29 cellular contexts compared by ENCODE assay signal in the genomic region with DNA sequence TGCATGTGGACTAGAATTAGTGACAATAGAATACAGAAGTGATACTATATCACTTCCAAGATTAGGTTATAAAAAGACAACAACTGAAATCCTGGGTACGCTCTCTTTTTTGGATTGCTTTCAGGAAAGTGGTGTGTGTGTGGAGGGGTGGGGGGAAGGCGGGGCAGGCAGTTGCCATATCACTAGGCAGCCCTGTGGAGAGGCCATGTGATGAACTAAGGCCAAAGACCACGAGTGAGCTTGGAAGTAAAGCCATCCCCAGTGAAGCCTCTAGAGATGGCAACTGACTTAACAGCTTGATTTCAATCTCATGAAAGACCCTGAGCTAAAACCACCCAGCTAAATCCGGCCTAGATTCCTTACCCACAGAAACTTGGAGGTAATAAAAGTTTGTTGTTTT.
"Had no signal": no experiment of that assay in that cellular context is flagged by ENCODE, and none has a peak within 500 bp of the region (broad histone marks: within the 10 kb centered on the region; RNA-seq: fewer than 3 reads in every experiment).

No MANE protein-coding gene starts in this region.

- H3K4me1 ChIP-seq: left lung, lower lobe of right lung, neural progenitor cell, parathyroid adenoma, psoas muscle, right atrium auricular region, upper lobe of left lung, vagina had no signal

- H3K9me3 ChIP-seq: left lung, lower lobe of right lung, neutrophil, psoas muscle, right atrium auricular region, right lobe of liver, tibial nerve, upper lobe of left lung, vagina had no signal

- H3K4me3 ChIP-seq: left lung, lower lobe of right lung, neural progenitor cell, psoas muscle, right atrium auricular region, right lobe of liver, smooth muscle cell, tibial nerve, upper lobe of left lung, vagina had no signal

- DNase-seq: immature natural killer cell; kidney; left colon; left lung; lower lobe of right lung; mammary epithelial cell; mesenchymal stem cell; naive B cell; natural killer cell; nephron progenitor cell; occipital lobe; psoas muscle; right lobe of liver; stimulated activated CD4-positive, alpha-beta T cell treated with anti-CD3 and anti-CD28 coated beads, Interleukin-1b, Interleukin-23, amount 100 ng/mL, for 48 hours; stimulated activated CD4-positive, alpha-beta T cell treated with anti-CD3 and anti-CD28 coated beads, Interleukin-2, amount 100 ng/mL, for 48 hours; stimulated activated CD4-positive, alpha-beta T cell treated with anti-CD3 and anti-CD28 coated beads, Interleukin-4, amount 100 ng/mL, for 4 hours; stimulated activated CD8-positive, alpha-beta memory T cell treated with anti-CD3 and anti-CD28 coated beads, Interleukin-4, amount 100 ng/mL, for 48 hours; stimulated activated naive CD4-positive, alpha-beta T cell treated with Interleukin-2 at 50 U/mL for 16 hours; stimulated activated naive CD8-positive, alpha-beta T cell treated with anti-CD3 and anti-CD28 coated beads, Interleukin-15, amount 100 ng/mL, for 72 hours; substantia nigra; upper lobe of left lung had no signal

- H3K36me3 ChIP-seq: left lung, lower lobe of right lung, neural progenitor cell, neutrophil, right atrium auricular region, right lobe of liver, tibial nerve, upper lobe of left lung, vagina had no signal

- H3K27ac ChIP-seq: left lung, lower lobe of right lung, neural progenitor cell, neutrophil, parathyroid adenoma, psoas muscle, right atrium auricular region, right lobe of liver, tibial nerve, upper lobe of left lung, vagina had no signal

- ATAC-seq: left colon; left lung; lower lobe of right lung; natural killer cell; psoas muscle; stimulated activated memory B cell treated with anti-CD40 and anti-IgM and Interleukin-4, amounts not matched to agents 10 μg/mL and 1 μg/mL and 100 μg/mL, for 72 hours; stimulated activated naive CD8-positive, alpha-beta T cell treated with anti-CD3 and anti-CD28 coated beads, Interleukin-15, amount 100 ng/mL, for 72 hours had no signal
